1 cellular context compared by ENCODE assay signal in the genomic region with DNA sequence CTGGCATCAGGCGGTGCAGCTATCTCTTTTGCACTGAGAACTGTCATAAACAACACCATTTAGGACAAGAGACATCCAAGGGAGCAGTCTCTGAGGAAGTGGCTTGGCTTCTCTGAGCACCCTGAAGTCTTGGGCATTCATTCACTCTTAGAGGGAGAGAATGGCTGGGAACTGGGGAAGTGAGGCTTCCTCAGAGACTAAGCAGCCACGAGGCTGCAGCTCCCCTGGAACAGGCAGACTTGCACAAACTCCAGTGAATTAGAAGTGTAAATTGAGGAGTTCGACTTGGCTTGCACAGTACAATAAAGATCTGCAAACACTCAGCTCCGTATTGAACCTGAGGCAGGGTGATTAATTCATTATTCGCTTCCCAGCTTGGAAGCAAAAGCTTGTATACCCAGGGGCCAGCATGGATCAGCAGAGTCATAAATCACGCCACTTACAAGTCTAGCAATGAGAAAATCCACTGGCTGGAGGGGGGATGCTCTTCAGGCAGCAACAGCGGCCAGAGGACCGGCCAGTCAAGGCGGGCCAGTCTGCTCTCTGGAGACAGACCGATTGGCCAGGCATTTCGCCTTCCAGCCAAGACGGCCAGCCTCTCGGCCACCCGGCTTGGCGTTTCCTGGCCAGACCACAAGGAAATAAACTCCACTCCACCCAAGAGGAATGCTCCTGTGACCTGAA.
TF ChIP-seq lines count a peak whose summit lies in the region.

No MANE protein-coding gene starts in this region.

TF ChIP-seq in SK-N-SH, 30 proteins besides CTCF, POLR2A, EP300 and RAD21 (continued from another document):
- TF ChIP-seq TCF12 (IDR thresholded peaks at IDR 0.05), result no peak
- no peak for TF ChIP-seq RCOR1 (IDR thresholded peaks at IDR 0.05; ENCODE audit: low read length)
- TF ChIP-seq NFIC (IDR thresholded peaks at IDR 0.05; ENCODE audit: borderline replicate concordance), result no peak
- no peak for TF ChIP-seq EZH2phosphoT487 (IDR thresholded peaks at IDR 0.05; ENCODE audit: borderline replicate concordance, low read depth)
- TF ChIP-seq, protein P1, sequence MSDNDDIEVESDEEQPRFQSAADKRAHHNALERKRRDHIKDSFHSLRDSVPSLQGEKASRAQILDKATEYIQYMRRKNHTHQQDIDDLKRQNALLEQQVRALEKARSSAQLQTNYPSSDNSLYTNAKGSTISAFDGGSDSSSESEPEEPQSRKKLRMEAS (IDR thresholded peaks at IDR 0.05; ENCODE audit: low read depth), result no peak
- TF ChIP-seq FOXM1 (IDR thresholded peaks at IDR 0.05; ENCODE audit: low read depth), result no peak
- no peak for TF ChIP-seq GATA2 (CRISPR knock-in tag; IDR thresholded peaks at IDR 0.05)
